ENCODE assay signal across 16 cellular contexts in the genomic region with DNA sequence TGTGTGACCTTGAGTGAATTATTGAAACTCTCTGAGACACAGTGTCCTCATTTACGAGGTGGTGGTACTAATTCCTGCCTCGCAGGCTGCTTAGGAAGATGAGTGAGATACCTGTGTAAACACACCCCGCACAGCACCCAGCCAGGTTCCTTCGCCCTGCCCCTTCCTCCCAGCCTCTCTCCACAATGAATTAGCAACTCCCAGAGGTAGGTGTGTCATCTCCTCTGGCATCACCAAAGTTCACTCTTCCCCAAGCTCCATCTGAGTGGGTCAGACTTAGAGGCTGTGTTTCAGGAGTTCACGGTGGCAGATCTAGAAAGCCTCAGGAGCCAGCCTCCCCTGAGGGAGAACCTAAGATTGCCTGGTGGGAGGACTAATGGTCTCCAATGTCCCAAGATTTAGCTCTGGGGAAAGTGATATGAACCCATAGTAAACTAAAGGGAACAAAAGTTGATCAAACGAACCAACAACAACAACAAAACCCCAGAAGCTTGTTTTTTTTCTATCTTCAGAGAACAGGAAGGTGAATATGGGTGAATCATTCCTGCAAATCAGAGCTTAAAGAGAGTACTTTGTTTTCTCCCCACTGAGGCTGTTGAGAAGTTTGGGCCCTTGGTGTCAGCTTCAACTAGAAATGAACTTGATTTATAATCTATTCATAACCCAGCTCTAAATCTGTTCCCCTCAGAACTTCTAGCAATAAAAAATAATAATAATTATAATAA. TPM values are rescaled to one million over a fixed set of nuclear protein-coding genes. Genes with fewer than 3 reads are reported as not detected.
DNase-seq lines count a peak whose midpoint lies in the region; ATAC-seq and TF ChIP-seq lines count a peak whose summit lies in the region.
"Had no signal": no experiment of that assay in that cellular context is flagged by ENCODE, and none has a peak within 500 bp of the region (broad histone marks: within the 10 kb centered on the region; RNA-seq: fewer than 3 reads in every experiment).

No MANE protein-coding gene starts in this region.

- no peak overlapping the region for H3K4me2 ChIP-seq in GM23338
- no peak overlapping the region for H3K4me2 ChIP-seq in hepatocyte
- H3K4me2 ChIP-seq: BLaER1 treated with 17β-estradiol and CSF1 and Interleukin-3, amounts not matched to agents 10 nM and 100 nM had no signal

- DNase-seq in activated CD4-positive, alpha-beta T cell treated with anti-CD3 and anti-CD28 coated beads for 36 hours = no peak
- no peak for DNase-seq in activated CD4-positive, alpha-beta T cell treated with anti-CD3 and anti-CD28 coated beads, Interleukin-2, amount 10 ng/mL, durations not matched to agents 7 days and 5 days
- DNase-seq in GM23338 (ENCODE audit: low spot score) = no peak
- DNase-seq in activated T-helper 2 cell treated with anti-CD3 and anti-CD28 coated beads, Interferon-gamma antibody, Interleukin-2, Interleukin-4, amounts not matched to agents 10 μg/mL and 5 μg/mL and 100 μg/mL, durations not matched to agents 14 hours and 24 hours and 36 hours (ENCODE audit: low spot score) = no peak
- peak; percentile 27 for DNase-seq in hepatocyte (ENCODE audit: low spot score)
- no peak for DNase-seq in GF-D8 (lab: John Stamatoyannopoulos, UW)
- DNase-seq in stimulated activated CD4-positive, alpha-beta T cell treated with anti-CD3 and anti-CD28 coated beads, Interleukin-1b, Interleukin-23, amount 100 ng/mL, for 48 hours = no peak
- no peak for DNase-seq in H7
- DNase-seq: DMS 273 treated with DMSO at 0.1 percent for 48 hours, KG1, NCI-H1092, NCI-H1694 treated with DMSO at 0.1 percent for 48 hours, NCI-H446, NCI-H748 treated with DMSO at 0.1 percent for 48 hours had no signal

- no peaks in the 10 kb centered on the region for H3K79me2 ChIP-seq in GM23338 (replicated peaks; ENCODE audit: insufficient read depth)
- no peaks in the 10 kb centered on the region for H3K79me2 ChIP-seq in hepatocyte

- H3K27ac ChIP-seq in GM23338 (ENCODE audit: low read depth) (no peak overlapping the region), hepatocyte (no peak overlapping the region)
- H3K27ac ChIP-seq: BLaER1 treated with 17β-estradiol and CSF1 and Interleukin-3, amounts not matched to agents 10 nM and 100 nM had no signal

- H3K9me2 ChIP-seq in GM23338 (ENCODE audit: insufficient read depth) = peaks cover 17% of the 10 kb centered on the region
- H3K9me2 ChIP-seq in hepatocyte (replicated peaks; ENCODE audit: insufficient read depth) = no peaks in the 10 kb centered on the region

- no peaks in the 10 kb centered on the region for H3K9me3 Mint-ChIP-seq in activated CD4-positive, alpha-beta T cell treated with anti-CD3 and anti-CD28 coated beads for 36 hours (ENCODE audit: low read depth)
- H3K9me3 Mint-ChIP-seq in activated CD4-positive, alpha-beta T cell treated with anti-CD3 and anti-CD28 coated beads, Interleukin-2, amount 10 ng/mL, durations not matched to agents 7 days and 5 days = peaks cover 3% of the 10 kb centered on the region
- H3K9me3 Mint-ChIP-seq in GM23338 = peaks cover 5% of the 10 kb centered on the region
- H3K9me3 Mint-ChIP-seq in activated T-helper 2 cell treated with anti-CD3 and anti-CD28 coated beads, Interferon-gamma antibody, Interleukin-2, Interleukin-4, amounts not matched to agents 10 μg/mL and 5 μg/mL and 100 μg/mL, durations not matched to agents 14 hours and 24 hours and 36 hours = no peaks in the 10 kb centered on the region

- peak; percentile 39 for ATAC-seq in activated CD4-positive, alpha-beta T cell treated with anti-CD3 and anti-CD28 coated beads for 36 hours
- no peak for ATAC-seq in GM23338
- ATAC-seq: Panc1 had no signal

- TF ChIP-seq CTCF in GM23338 (conservative IDR thresholded peaks at IDR 0.05; ENCODE audit: low read depth in 2 of 2) = no peak
- no peak for TF ChIP-seq CTCF in hepatocyte (IDR thresholded peaks at IDR 0.05; ENCODE audit: poor library complexity)

- H2AFZ ChIP-seq in GM23338 = peak overlapping the region; percentile 38; the same call in 1 of the 2 replicates
- H2AFZ ChIP-seq in hepatocyte = no peak overlapping the region

- no peak overlapping the region for H3K4me3 Mint-ChIP-seq in activated CD4-positive, alpha-beta T cell treated with anti-CD3 and anti-CD28 coated beads for 36 hours
- no peak overlapping the region for H3K4me3 Mint-ChIP-seq in activated CD4-positive, alpha-beta T cell treated with anti-CD3 and anti-CD28 coated beads, Interleukin-2, amount 10 ng/mL, durations not matched to agents 7 days and 5 days
- H3K4me3 Mint-ChIP-seq in GM23338 = no peak overlapping the region
- peak overlapping the region; percentile 2 for H3K4me3 Mint-ChIP-seq in activated T-helper 2 cell treated with anti-CD3 and anti-CD28 coated beads, Interferon-gamma antibody, Interleukin-2, Interleukin-4, amounts not matched to agents 10 μg/mL and 5 μg/mL and 100 μg/mL, durations not matched to agents 14 hours and 24 hours and 36 hours (ENCODE audit: low read depth)

- no peaks in the 10 kb centered on the region for H3K9me3 ChIP-seq in hepatocyte (ENCODE audit: low read depth)

- CTCF ChIA-PET in activated CD4-positive, alpha-beta T cell treated with anti-CD3 and anti-CD28 coated beads for 36 hours (lab: Charles Lee) = no interaction called here
- CTCF ChIA-PET in activated CD4-positive, alpha-beta T cell treated with anti-CD3 and anti-CD28 coated beads, Interleukin-2, amount 10 ng/mL, durations not matched to agents 7 days and 5 days (lab: Charles Lee) = interaction anchor here (1.1 to 1.3 kb wide), 2 partner anchors 17 to 38 kb away, joined by 4 read pairs; no protein-coding TSS in a partner anchor

- no peaks in the 10 kb centered on the region for H3K36me3 Mint-ChIP-seq in activated CD4-positive, alpha-beta T cell treated with anti-CD3 and anti-CD28 coated beads for 36 hours (ENCODE audit: low read depth)
- H3K36me3 Mint-ChIP-seq in activated CD4-positive, alpha-beta T cell treated with anti-CD3 and anti-CD28 coated beads, Interleukin-2, amount 10 ng/mL, durations not matched to agents 7 days and 5 days (ENCODE audit: low read depth) = no peaks in the 10 kb centered on the region
- H3K36me3 Mint-ChIP-seq in GM23338 (ENCODE audit: low read depth) = peaks cover 5% of the 10 kb centered on the region; the same call in 2 of the 3 replicates
- H3K36me3 Mint-ChIP-seq in activated T-helper 2 cell treated with anti-CD3 and anti-CD28 coated beads, Interferon-gamma antibody, Interleukin-2, Interleukin-4, amounts not matched to agents 10 μg/mL and 5 μg/mL and 100 μg/mL, durations not matched to agents 14 hours and 24 hours and 36 hours (ENCODE audit: low read depth) = peaks cover 3% of the 10 kb centered on the region

- POLR2A ChIA-PET in activated CD4-positive, alpha-beta T cell treated with anti-CD3 and anti-CD28 coated beads for 36 hours (lab: Charles Lee) = no interaction called here
- POLR2A ChIA-PET in activated CD4-positive, alpha-beta T cell treated with anti-CD3 and anti-CD28 coated beads, Interleukin-2, amount 10 ng/mL, durations not matched to agents 7 days and 5 days (lab: Charles Lee) = interaction anchor here (0.9 kb wide), 1 partner anchor 9 kb away, joined by 4 read pairs; no protein-coding TSS in a partner anchor

- no peaks in the 10 kb centered on the region for H3K36me3 ChIP-seq in GM23338 (ENCODE audit: insufficient read depth)
- H3K36me3 ChIP-seq in hepatocyte (replicated peaks; ENCODE audit: insufficient read depth, low read depth) = no peaks in the 10 kb centered on the region
- H3K36me3 ChIP-seq in H7 (replicated peaks; ENCODE audit: control insufficient read depth, insufficient read depth, low read length) = no peaks in the 10 kb centered on the region

- 59% methylated on average over 6 of the region's 6 CpGs for WGBS in hepatocyte (ENCODE audit: low lambda C conversion rate, missing lambda C conversion rate)

- H3K27me3 ChIP-seq in GM23338 (ENCODE audit: insufficient read depth) (no peaks in the 10 kb centered on the region), hepatocyte (no peaks in the 10 kb centered on the region), H7 (ENCODE audit: control insufficient read depth, insufficient read depth, low read length) (no peaks in the 10 kb centered on the region)

- intact Hi-C loops in activated CD4-positive, alpha-beta T cell treated with anti-CD3 and anti-CD28 coated beads for 36 hours (cut with DNase I, micrococcal nuclease) = no loop called here
- intact Hi-C loops in activated T-helper 2 cell treated with anti-CD3 and anti-CD28 coated beads, Interferon-gamma antibody, Interleukin-2, Interleukin-4, amounts not matched to agents 10 μg/mL and 5 μg/mL and 100 μg/mL, durations not matched to agents 14 hours and 24 hours and 36 hours (cut with micrococcal nuclease) = no loop called here

- H4K20me1 ChIP-seq in GM23338 (replicated peaks; ENCODE audit: insufficient read depth) (no peaks in the 10 kb centered on the region), hepatocyte (ENCODE audit: insufficient read depth, poor library complexity, severe bottlenecking) (no peaks in the 10 kb centered on the region)

- no peaks in the 10 kb centered on the region for H3F3A ChIP-seq in GM23338 (replicated peaks; ENCODE audit: low read depth)

- H3K4me3 ChIP-seq in GM23338 (no peak overlapping the region), hepatocyte (no peak overlapping the region), H7 (ENCODE audit: insufficient read depth, low read depth, low read length) (no peak overlapping the region)
- H3K4me3 ChIP-seq: BLaER1 treated with 17β-estradiol and CSF1 and Interleukin-3, amounts not matched to agents 10 nM and 100 nM had no signal

- peaks cover 2% of the 10 kb centered on the region for H3K27me3 Mint-ChIP-seq in activated CD4-positive, alpha-beta T cell treated with anti-CD3 and anti-CD28 coated beads for 36 hours
- peaks cover 5% of the 10 kb centered on the region for H3K27me3 Mint-ChIP-seq in activated CD4-positive, alpha-beta T cell treated with anti-CD3 and anti-CD28 coated beads, Interleukin-2, amount 10 ng/mL, durations not matched to agents 7 days and 5 days
- H3K27me3 Mint-ChIP-seq in GM23338 (ENCODE audit: insufficient read depth, low read depth, poor library complexity) = peaks cover 8% of the 10 kb centered on the region
- H3K27me3 Mint-ChIP-seq in activated T-helper 2 cell treated with anti-CD3 and anti-CD28 coated beads, Interferon-gamma antibody, Interleukin-2, Interleukin-4, amounts not matched to agents 10 μg/mL and 5 μg/mL and 100 μg/mL, durations not matched to agents 14 hours and 24 hours and 36 hours (ENCODE audit: low read depth) = no peaks in the 10 kb centered on the region

- H3K27ac Mint-ChIP-seq in activated CD4-positive, alpha-beta T cell treated with anti-CD3 and anti-CD28 coated beads for 36 hours = peak overlapping the region; percentile 49
- H3K27ac Mint-ChIP-seq in activated CD4-positive, alpha-beta T cell treated with anti-CD3 and anti-CD28 coated beads, Interleukin-2, amount 10 ng/mL, durations not matched to agents 7 days and 5 days = no peak overlapping the region
- H3K27ac Mint-ChIP-seq in GM23338 = no peak overlapping the region
- H3K27ac Mint-ChIP-seq in activated T-helper 2 cell treated with anti-CD3 and anti-CD28 coated beads, Interferon-gamma antibody, Interleukin-2, Interleukin-4, amounts not matched to agents 10 μg/mL and 5 μg/mL and 100 μg/mL, durations not matched to agents 14 hours and 24 hours and 36 hours = peak overlapping the region; percentile 84

- H3K4me1 ChIP-seq in GM23338 (ENCODE audit: insufficient read depth) = peaks cover 17% of the 10 kb centered on the region; the same call in 1 of the 2 replicates
- no peaks in the 10 kb centered on the region for H3K4me1 ChIP-seq in hepatocyte (ENCODE audit: insufficient read depth)

- H3K4me1 Mint-ChIP-seq in activated CD4-positive, alpha-beta T cell treated with anti-CD3 and anti-CD28 coated beads for 36 hours = peaks cover 15% of the 10 kb centered on the region
- H3K4me1 Mint-ChIP-seq in activated CD4-positive, alpha-beta T cell treated with anti-CD3 and anti-CD28 coated beads, Interleukin-2, amount 10 ng/mL, durations not matched to agents 7 days and 5 days = peaks cover 15% of the 10 kb centered on the region
- H3K4me1 Mint-ChIP-seq in GM23338 = peaks cover 12% of the 10 kb centered on the region
- H3K4me1 Mint-ChIP-seq in activated T-helper 2 cell treated with anti-CD3 and anti-CD28 coated beads, Interferon-gamma antibody, Interleukin-2, Interleukin-4, amounts not matched to agents 10 μg/mL and 5 μg/mL and 100 μg/mL, durations not matched to agents 14 hours and 24 hours and 36 hours (ENCODE audit: low read depth) = peaks cover 51% of the 10 kb centered on the region

RNA-seq across cellular contexts. Expression of gene NRP2, which starts 44.4 kb away (rescaled TPM):
- total RNA-seq in activated CD4-positive, alpha-beta T cell treated with anti-CD3 and anti-CD28 coated beads for 36 hours = 1 to 10 TPM; 1.5 to 3.8 TPM
- 1 to 10 TPM; 7.1 to 8.1 TPM for total RNA-seq in activated CD4-positive, alpha-beta T cell treated with anti-CD3 and anti-CD28 coated beads, Interleukin-2, amount 10 ng/mL, durations not matched to agents 7 days and 5 days
- 17.4 and 22.0 TPM in 2 replicates for total RNA-seq in GM23338 (2014; rRNA removed; shearing (Covaris generic))
- polyA plus RNA-seq in GM23338 (2016; fragmentation: Nextera tagmentation; extraction: Ambion mirVana) (18.4 and 19.1 TPM in 2 replicates), hepatocyte (61.0 and 74.6 TPM in 2 replicates)
- 59.9 and 61.7 TPM in 2 replicates for total RNA-seq in activated T-helper 2 cell treated with anti-CD3 and anti-CD28 coated beads, Interferon-gamma antibody, Interleukin-2, Interleukin-4, amounts not matched to agents 10 μg/mL and 5 μg/mL and 100 μg/mL, durations not matched to agents 14 hours and 24 hours and 36 hours
- 60.2 and 79.2 TPM in 2 replicates for total RNA-seq in hepatocyte
- 89.1 and 92.4 TPM in 2 replicates for total RNA-seq in H7 (2014; rRNA removed; shearing (Covaris generic))

Comparison
In these comparisons a context has a peak if more than half of its experiments do, and no peak if none do; other contexts are left out.
1. H3K27ac Mint-ChIP-seq: peak in activated CD4-positive, alpha-beta T cell treated with anti-CD3 and anti-CD28 coated beads for 36 hours (single experiment) and activated T-helper 2 cell treated with anti-CD3 and anti-CD28 coated beads, Interferon-gamma antibody, Interleukin-2, Interleukin-4, amounts not matched to agents 10 μg/mL and 5 μg/mL and 100 μg/mL, durations not matched to agents 14 hours and 24 hours and 36 hours (single experiment); none in activated CD4-positive, alpha-beta T cell treated with anti-CD3 and anti-CD28 coated beads, Interleukin-2, amount 10 ng/mL, durations not matched to agents 7 days and 5 days (single experiment) and GM23338 (single experiment).